Comparison of ENCODE assay signal across 10 cellular contexts in genomic region chr13:28392896-28393295, GRCh38.
"Had no signal": no experiment of that assay in that cellular context is flagged by ENCODE, and none has a peak within 500 bp of the region (broad histone marks: within the 10 kb centered on the region; RNA-seq: fewer than 3 reads in every experiment).

No MANE protein-coding gene starts in this region.

- H3K4me3 ChIP-seq: coronary artery, ovary, stomach had no signal

- H3K27me3 ChIP-seq: ovary had no signal

- DNase-seq: activated B cell treated with CpG ODN at 0.5 μM for 24 hours; activated CD4-positive, alpha-beta T cell treated with anti-CD3 and anti-CD28 coated beads, Interleukin-2, amount 10 ng/mL, durations not matched to agents 24 days and 14 days; activated CD8-positive, alpha-beta memory T cell treated with anti-CD3 and anti-CD28 coated beads for 24 hours; activated naive CD4-positive, alpha-beta T cell treated with anti-CD3 and anti-CD28 coated beads for 36 hours; effector CD4-positive, alpha-beta T cell; ovary; stomach had no signal

- ATAC-seq: activated T-helper 17 cell treated with anti-CD3 and anti-CD28 coated beads, Interleukin-2, amount 50 U/mL, for 72 hours had no signal

- H3K4me1 ChIP-seq: stomach had no signal

- H3K27ac ChIP-seq: coronary artery, epithelial cell of prostate, ovary, stomach had no signal

- H3K36me3 ChIP-seq: ovary, stomach had no signal

- H3K9me3 ChIP-seq: ovary, stomach had no signal
